23 cellular contexts compared by ENCODE assay signal in genomic region chr12:13749380-13749779, GRCh38.
DNase-seq lines count a peak whose midpoint lies in the region; ATAC-seq lines count a peak whose summit lies in the region.
"Had no signal": no experiment of that assay in that cellular context is flagged by ENCODE, and none has a peak within 500 bp of the region (broad histone marks: within the 10 kb centered on the region; RNA-seq: fewer than 3 reads in every experiment).

No MANE protein-coding gene starts in this region.

- H3K9me3 ChIP-seq in NT2/D1 (ENCODE audit: insufficient read depth, low read length) (no peaks in the 10 kb centered on the region), iPS-20b (ENCODE audit: insufficient read depth, low read depth, low read length) (no peaks in the 10 kb centered on the region)
- H3K9me3 ChIP-seq: A549, body of pancreas, neutrophil, right lobe of liver, transverse colon had no signal

- H3K36me3 ChIP-seq in NT2/D1 (ENCODE audit: insufficient read depth, insufficient read length, low read length) (no peaks in the 10 kb centered on the region), iPS-20b (ENCODE audit: insufficient read depth, low read depth, low read length) (no peaks in the 10 kb centered on the region)
- H3K36me3 ChIP-seq: neutrophil, right lobe of liver, transverse colon had no signal

- ATAC-seq in HG03521 (IDR thresholded peaks at IDR 0.05; ENCODE audit: unreplicated experiment), result no peak
- ATAC-seq in HG02571 (IDR thresholded peaks at IDR 0.05; ENCODE audit: unreplicated experiment), result no peak
- ATAC-seq: A549; activated T-cell treated with anti-CD3 and anti-CD28 coated beads, Interleukin-2, amount 50 U/mL, for 4 hours; body of pancreas; right lobe of liver had no signal

- H3K27me3 ChIP-seq in NT2/D1 (ENCODE audit: insufficient read depth, insufficient read length), result peaks cover 32% of the 10 kb centered on the region
- H3K27me3 ChIP-seq in iPS-20b (ENCODE audit: insufficient read depth, low read length), result peaks cover 54% of the 10 kb centered on the region
- H3K27me3 ChIP-seq: body of pancreas, neutrophil, right lobe of liver, transverse colon had no signal

- H3K9ac ChIP-seq in NT2/D1 (ENCODE audit: insufficient read length, low read depth) (no peak overlapping the region), iPS-20b (ENCODE audit: low read depth, low read length) (no peak overlapping the region)

- H3K4me3 ChIP-seq in NT2/D1 (ENCODE audit: insufficient read length, low read depth) (no peak overlapping the region), iPS-20b (ENCODE audit: low read length) (peak overlapping the region; percentile 45; the same call in 1 of the 2 replicates)
- H3K4me3 ChIP-seq: A549, body of pancreas, right lobe of liver, transverse colon had no signal

- DNase-seq in ELF-1 (ENCODE audit: low read depth, low spot score) (peak; percentile 82), NCI-H1417 (lab: John Stamatoyannopoulos, UW) (peak in 2 of 3 experiments; percentile 69 to 91), NT2/D1 (ENCODE audit: low read depth, low spot score) (peak; percentile 99), caudate nucleus (lab: John Stamatoyannopoulos, UW) (no peak), NCI-H1694 treated with DMSO at 0.1 percent for 48 hours (lab: John Stamatoyannopoulos, UW) (no peak)
- DNase-seq: activated CD4-positive, alpha-beta T cell treated with anti-CD3 and anti-CD28 coated beads, Interleukin-2, amount 10 ng/mL, durations not matched to agents 7 days and 5 days; activated T-cell treated with anti-CD3 and anti-CD28 coated beads, Interleukin-2, amount 50 U/mL, for 4 hours; body of pancreas; CD4-positive, alpha-beta memory T cell; DMS 273 treated with DMSO at 0.1 percent for 48 hours; EL; HCEC 1CT; NCI-H1048; NCI-H510A treated with DMSO at 0.1 percent for 48 hours; right lobe of liver; stimulated activated CD4-positive, alpha-beta T cell treated with anti-CD3 and anti-CD28 coated beads, Interleukin-2, amount 100 ng/mL, for 48 hours; transverse colon had no signal

- H3K4me1 ChIP-seq in NT2/D1 (ENCODE audit: insufficient read depth, insufficient read length) (peaks cover 7% of the 10 kb centered on the region), iPS-20b (ENCODE audit: insufficient read depth, low read length) (peaks cover 38% of the 10 kb centered on the region; the same call in 1 of the 2 replicates)
- H3K4me1 ChIP-seq: body of pancreas, right lobe of liver, transverse colon had no signal

- H3K27ac ChIP-seq in iPS-20b (ENCODE audit: low read length), result no peak overlapping the region
- H3K27ac ChIP-seq in caudate nucleus (ENCODE audit: low read depth, low read length), result no peak overlapping the region
- H3K27ac ChIP-seq: A549, body of pancreas, HL-60, neutrophil, right lobe of liver, transverse colon had no signal

Comparison
In these comparisons a context has a peak if more than half of its experiments do, and no peak if none do; other contexts are left out.
1. DNase-seq: peak in ELF-1 (single experiment), NCI-H1417 (2 of 3) and NT2/D1 (single experiment); none in caudate nucleus (0 of 61) and NCI-H1694 treated with DMSO at 0.1 percent for 48 hours (single experiment).